8 cellular contexts compared by ENCODE assay signal in genomic region chr3:169146866-169147245, GRCh38.
DNase-seq lines count a peak whose midpoint lies in the region; ATAC-seq, FAIRE-seq and TF ChIP-seq lines count a peak whose summit lies in the region.

No MANE protein-coding gene starts in this region.

- no peaks in the 10 kb centered on the region for H3K27me3 ChIP-seq in brain microvascular endothelial cell (replicated peaks)

- in situ Hi-C loops in brain microvascular endothelial cell (cut with HindIII; ENCODE audit: low pct_ligation_motif_present, low sequenced_read_pairs): no loop called here

- no peak for TF ChIP-seq POLR2A in lower leg skin (IDR thresholded peaks at IDR 0.05)

- no peaks in the 10 kb centered on the region for H3K36me3 ChIP-seq in brain microvascular endothelial cell (replicated peaks)

- DNase-seq in AG09309 (ENCODE audit: low read depth) (no peak), HS-27A (ENCODE audit: low read depth) (peak; percentile 33), brain microvascular endothelial cell (no peak), lower leg skin (ENCODE audit: low spot score in 2 of 2) (no peak), urothelium cell line (ENCODE audit: low spot score) (peak; percentile 6), NCI-H2196 (lab: John Stamatoyannopoulos, UW; ENCODE audit: unreplicated experiment) (no peak)
- DNase-seq in activated CD8-positive, alpha-beta memory T cell treated with anti-CD3 and anti-CD28 coated beads, Interleukin-2, amount 50 U/mL, for 4 hours: no peak

- TF ChIP-seq CTCF in AG09309 (IDR thresholded peaks at IDR 0.05; ENCODE audit: control insufficient read depth, insufficient read depth, low read depth, low read length, missing control alignments) (no peak), brain microvascular endothelial cell (IDR thresholded peaks at IDR 0.05; ENCODE audit: low read depth, low read length, missing control alignments) (no peak), lower leg skin (IDR thresholded peaks at IDR 0.05) (no peak)

- intact Hi-C loops in lower leg skin (cut with DNase I; ENCODE audit: low total_unique reads): loop anchor here (5.0 kb wide), 1 partner anchor 520 kb away; no protein-coding TSS in a partner anchor

- H3K27ac ChIP-seq in brain microvascular endothelial cell: peak overlapping the region; percentile 74

- FAIRE-seq in urothelium cell line (lab: Jason Lieb, UNC): no peak

- 9 to 10% methylated on average over 12 of the region's 12 CpGs for WGBS in lower leg skin, 2 donors

- H3K4me3 ChIP-seq in AG09309 (ENCODE audit: control insufficient read depth, low read depth, low read length) (peak overlapping the region; percentile 81), brain microvascular endothelial cell (ENCODE audit: low read depth, low read length) (peak overlapping the region; percentile 76), lower leg skin (ENCODE audit: low read depth, poor library complexity, severe bottlenecking) (peak overlapping the region; percentile 25)

- ATAC-seq in GM21619 (IDR thresholded peaks at IDR 0.05; ENCODE audit: unreplicated experiment): no peak

Comparison
In these comparisons a context has a peak if more than half of its experiments do, and no peak if none do; other contexts are left out.
1. DNase-seq: peak in HS-27A (single experiment) and urothelium cell line (single experiment); none in AG09309 (single experiment), brain microvascular endothelial cell (single experiment), lower leg skin (0 of 2), NCI-H2196 (single experiment) and activated CD8-positive, alpha-beta memory T cell treated with anti-CD3 and anti-CD28 coated beads, Interleukin-2, amount 50 U/mL, for 4 hours (single experiment).
2. H3K4me3 ChIP-seq: peak in every context shown above with its lines; median percentile 81 in AG09309; 76 in brain microvascular endothelial cell; 25 in lower leg skin.